ENCODE assay signal across 1 cellular context in genomic region chr3:170003881-170004356, GRCh38.
A peak's percentile ranks its signal among the peaks of the same experiment; 100 is the strongest.
TF ChIP-seq lines count a peak whose summit lies in the region.

No MANE protein-coding gene starts in this region.

TF ChIP-seq in HepG2, 621 proteins besides CTCF, POLR2A, EP300 and RAD21 (continued from another document and continues in another):
- TF ChIP-seq ARID5B (CRISPR knock-in tag; IDR thresholded peaks at IDR 0.05) (peak; percentile 94; the same call in 1 of the 2 replicates), MXD3 (CRISPR knock-in tag; IDR thresholded peaks at IDR 0.05) (no peak), ZFYVE20 (CRISPR knock-in tag; IDR thresholded peaks at IDR 0.05; ENCODE audit: borderline replicate concordance, low read depth) (no peak), HOXA3 (CRISPR knock-in tag; IDR thresholded peaks at IDR 0.05) (peak; percentile 54; the same call in 1 of the 2 replicates), ZNF766 (CRISPR knock-in tag; IDR thresholded peaks at IDR 0.05; ENCODE audit: borderline replicate concordance) (no peak), SETDB1 (CRISPR knock-in tag; IDR thresholded peaks at IDR 0.05; ENCODE audit: borderline replicate concordance) (no peak), HOMEZ (CRISPR knock-in tag; IDR thresholded peaks at IDR 0.05; ENCODE audit: low read depth) (0 out of 2 replicates have a peak, but pooled peaks have one; percentile 30), CENPX (CRISPR knock-in tag; IDR thresholded peaks at IDR 0.05) (no peak), MYC (CRISPR knock-in tag; IDR thresholded peaks at IDR 0.05; ENCODE audit: borderline replicate concordance) (no peak), ZNF639 (CRISPR knock-in tag; conservative IDR thresholded peaks at IDR 0.05) (0 out of 2 replicates have a peak, but pooled peaks have one; percentile 41), ZKSCAN8 (CRISPR knock-in tag; IDR thresholded peaks at IDR 0.05; ENCODE audit: borderline replicate concordance) (peak; percentile 92; the same call in 1 of the 2 replicates), TBX2 (CRISPR knock-in tag; IDR thresholded peaks at IDR 0.05; ENCODE audit: borderline replicate concordance) (peak; percentile 72), FOXP4 (CRISPR knock-in tag; IDR thresholded peaks at IDR 0.05) (peak; percentile 75), SMC3 (IDR thresholded peaks at IDR 0.05; ENCODE audit: low read length) (no peak), ZBTB1 (CRISPR knock-in tag; IDR thresholded peaks at IDR 0.05; ENCODE audit: borderline replicate concordance) (no peak), ZNF792 (CRISPR knock-in tag; IDR thresholded peaks at IDR 0.05) (peak; percentile 45; the same call in 1 of the 2 replicates), TGIF2 (CRISPR knock-in tag; IDR thresholded peaks at IDR 0.05) (no peak), ZNF33B (CRISPR knock-in tag; IDR thresholded peaks at IDR 0.05) (no peak), ZNF710 (CRISPR knock-in tag; IDR thresholded peaks at IDR 0.05; ENCODE audit: borderline replicate concordance) (peak; percentile 33; the same call in 1 of the 2 replicates), RBFOX2 (IDR thresholded peaks at IDR 0.05; ENCODE audit: low read depth, low read length) (no peak), ZNF264 (CRISPR knock-in tag; IDR thresholded peaks at IDR 0.05) (peak; percentile 44; the same call in 1 of the 2 replicates), KDM4B (CRISPR knock-in tag; IDR thresholded peaks at IDR 0.05) (no peak), HDAC1 (CRISPR knock-in tag; IDR thresholded peaks at IDR 0.05) (peak; percentile 35; the same call in 1 of the 2 replicates), POLR2G (IDR thresholded peaks at IDR 0.05; ENCODE audit: low read depth, low read length) (0 out of 2 replicates have a peak, but pooled peaks have one; percentile 31), HNRNPL (IDR thresholded peaks at IDR 0.05; ENCODE audit: low read depth, low read length) (no peak), HMG20B (CRISPR knock-in tag; conservative IDR thresholded peaks at IDR 0.05) (peak; percentile 55; the same call in 1 of the 2 replicates), ZNF343 (CRISPR knock-in tag; IDR thresholded peaks at IDR 0.05) (no peak), REL (CRISPR knock-in tag; conservative IDR thresholded peaks at IDR 0.05) (no peak), TIGD3 (CRISPR knock-in tag; IDR thresholded peaks at IDR 0.05; ENCODE audit: borderline replicate concordance) (no peak), ZNF891 (CRISPR knock-in tag; IDR thresholded peaks at IDR 0.05) (no peak), CBFB (CRISPR knock-in tag; IDR thresholded peaks at IDR 0.05) (0 out of 2 replicates have a peak, but pooled peaks have one; percentile 42)
- TF ChIP-seq, protein P1, sequence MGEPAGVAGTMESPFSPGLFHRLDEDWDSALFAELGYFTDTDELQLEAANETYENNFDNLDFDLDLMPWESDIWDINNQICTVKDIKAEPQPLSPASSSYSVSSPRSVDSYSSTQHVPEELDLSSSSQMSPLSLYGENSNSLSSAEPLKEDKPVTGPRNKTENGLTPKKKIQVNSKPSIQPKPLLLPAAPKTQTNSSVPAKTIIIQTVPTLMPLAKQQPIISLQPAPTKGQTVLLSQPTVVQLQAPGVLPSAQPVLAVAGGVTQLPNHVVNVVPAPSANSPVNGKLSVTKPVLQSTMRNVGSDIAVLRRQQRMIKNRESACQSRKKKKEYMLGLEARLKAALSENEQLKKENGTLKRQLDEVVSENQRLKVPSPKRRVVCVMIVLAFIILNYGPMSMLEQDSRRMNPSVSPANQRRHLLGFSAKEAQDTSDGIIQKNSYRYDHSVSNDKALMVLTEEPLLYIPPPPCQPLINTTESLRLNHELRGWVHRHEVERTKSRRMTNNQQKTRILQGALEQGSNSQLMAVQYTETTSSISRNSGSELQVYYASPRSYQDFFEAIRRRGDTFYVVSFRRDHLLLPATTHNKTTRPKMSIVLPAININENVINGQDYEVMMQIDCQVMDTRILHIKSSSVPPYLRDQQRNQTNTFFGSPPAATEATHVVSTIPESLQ (CRISPR knock-in tag; conservative IDR thresholded peaks at IDR 0.05) = no peak
- TF ChIP-seq, protein P2, sequence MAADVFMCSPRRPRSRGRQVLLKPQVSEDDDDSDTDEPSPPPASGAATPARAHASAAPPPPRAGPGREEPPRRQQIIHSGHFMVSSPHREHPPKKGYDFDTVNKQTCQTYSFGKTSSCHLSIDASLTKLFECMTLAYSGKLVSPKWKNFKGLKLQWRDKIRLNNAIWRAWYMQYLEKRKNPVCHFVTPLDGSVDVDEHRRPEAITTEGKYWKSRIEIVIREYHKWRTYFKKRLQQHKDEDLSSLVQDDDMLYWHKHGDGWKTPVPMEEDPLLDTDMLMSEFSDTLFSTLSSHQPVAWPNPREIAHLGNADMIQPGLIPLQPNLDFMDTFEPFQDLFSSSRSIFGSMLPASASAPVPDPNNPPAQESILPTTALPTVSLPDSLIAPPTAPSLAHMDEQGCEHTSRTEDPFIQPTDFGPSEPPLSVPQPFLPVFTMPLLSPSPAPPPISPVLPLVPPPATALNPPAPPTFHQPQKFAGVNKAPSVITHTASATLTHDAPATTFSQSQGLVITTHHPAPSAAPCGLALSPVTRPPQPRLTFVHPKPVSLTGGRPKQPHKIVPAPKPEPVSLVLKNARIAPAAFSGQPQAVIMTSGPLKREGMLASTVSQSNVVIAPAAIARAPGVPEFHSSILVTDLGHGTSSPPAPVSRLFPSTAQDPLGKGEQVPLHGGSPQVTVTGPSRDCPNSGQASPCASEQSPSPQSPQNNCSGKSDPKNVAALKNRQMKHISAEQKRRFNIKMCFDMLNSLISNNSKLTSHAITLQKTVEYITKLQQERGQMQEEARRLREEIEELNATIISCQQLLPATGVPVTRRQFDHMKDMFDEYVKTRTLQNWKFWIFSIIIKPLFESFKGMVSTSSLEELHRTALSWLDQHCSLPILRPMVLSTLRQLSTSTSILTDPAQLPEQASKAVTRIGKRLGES (CRISPR knock-in tag; IDR thresholded peaks at IDR 0.05; ENCODE audit: borderline replicate concordance) = no peak
- TF ChIP-seq, protein P3, sequence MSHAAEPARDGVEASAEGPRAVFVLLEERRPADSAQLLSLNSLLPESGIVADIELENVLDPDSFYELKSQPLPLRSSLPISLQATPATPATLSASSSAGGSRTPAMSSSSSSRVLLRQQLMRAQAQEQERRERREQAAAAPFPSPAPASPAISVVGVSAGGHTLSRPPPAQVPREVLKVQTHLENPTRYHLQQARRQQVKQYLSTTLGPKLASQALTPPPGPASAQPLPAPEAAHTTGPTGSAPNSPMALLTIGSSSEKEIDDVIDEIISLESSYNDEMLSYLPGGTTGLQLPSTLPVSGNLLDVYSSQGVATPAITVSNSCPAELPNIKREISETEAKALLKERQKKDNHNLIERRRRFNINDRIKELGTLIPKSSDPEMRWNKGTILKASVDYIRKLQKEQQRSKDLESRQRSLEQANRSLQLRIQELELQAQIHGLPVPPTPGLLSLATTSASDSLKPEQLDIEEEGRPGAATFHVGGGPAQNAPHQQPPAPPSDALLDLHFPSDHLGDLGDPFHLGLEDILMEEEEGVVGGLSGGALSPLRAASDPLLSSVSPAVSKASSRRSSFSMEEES (CRISPR knock-in tag; IDR thresholded peaks at IDR 0.05) = peak; percentile 57; the same call in 1 of the 2 replicates
- TF ChIP-seq, protein P4, sequence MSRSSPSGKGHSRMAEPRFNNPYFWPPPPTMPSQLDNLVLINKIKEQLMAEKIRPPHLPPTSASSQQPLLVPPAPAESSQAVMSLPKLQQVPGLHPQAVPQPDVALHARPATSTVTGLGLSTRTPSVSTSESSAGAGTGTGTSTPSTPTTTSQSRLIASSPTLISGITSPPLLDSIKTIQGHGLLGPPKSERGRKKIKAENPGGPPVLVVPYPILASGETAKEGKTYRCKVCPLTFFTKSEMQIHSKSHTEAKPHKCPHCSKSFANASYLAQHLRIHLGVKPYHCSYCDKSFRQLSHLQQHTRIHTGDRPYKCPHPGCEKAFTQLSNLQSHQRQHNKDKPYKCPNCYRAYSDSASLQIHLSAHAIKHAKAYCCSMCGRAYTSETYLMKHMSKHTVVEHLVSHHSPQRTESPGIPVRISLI (CRISPR knock-in tag; IDR thresholded peaks at IDR 0.05; ENCODE audit: borderline replicate concordance) = no peak
